Comparison of ENCODE assay signal across 1 cellular context in the genomic region with DNA sequence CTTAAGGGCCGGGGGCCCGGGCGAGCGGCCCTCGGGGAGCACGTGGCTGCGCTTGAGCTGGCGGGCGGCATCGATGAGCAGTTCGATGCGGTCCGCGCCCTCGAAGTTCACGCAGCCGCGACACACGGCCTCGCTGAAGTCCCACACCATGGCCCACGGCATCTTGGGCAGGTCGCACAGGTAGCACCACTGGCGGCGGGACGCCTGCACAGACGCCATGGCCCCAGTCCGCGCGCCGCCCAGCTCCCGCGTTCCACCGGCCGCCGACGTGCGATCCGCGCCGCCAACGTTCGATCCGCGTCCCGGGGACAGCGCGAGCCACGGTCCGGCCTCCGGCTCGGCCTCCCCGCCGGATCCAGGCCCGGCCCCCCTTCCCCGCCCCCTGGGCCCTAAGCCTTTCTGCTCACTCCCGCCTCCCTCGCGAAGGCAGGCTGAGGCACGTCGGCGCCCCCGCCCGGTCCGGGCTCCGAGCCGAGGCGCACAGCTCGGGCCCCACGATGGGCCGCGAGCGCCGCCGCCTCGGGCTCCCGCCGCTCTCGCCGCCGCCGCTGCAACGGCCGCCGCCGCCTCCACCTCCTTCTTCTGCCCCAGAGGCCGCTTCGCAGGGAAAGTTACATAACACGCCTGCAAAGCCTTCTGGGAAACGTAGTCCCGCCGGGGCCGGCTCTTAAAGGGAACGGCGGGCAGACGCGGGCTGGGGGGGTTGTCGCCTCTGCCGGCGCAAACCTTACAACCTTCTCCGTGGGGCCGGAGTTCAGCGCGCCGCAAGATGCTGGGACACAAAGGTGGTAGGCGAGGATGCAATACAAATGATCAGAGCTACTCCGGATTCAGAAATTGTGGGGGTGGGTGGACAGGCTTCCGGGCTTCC.
TF ChIP-seq lines count a peak whose summit lies in the region.

A gene with protein sequence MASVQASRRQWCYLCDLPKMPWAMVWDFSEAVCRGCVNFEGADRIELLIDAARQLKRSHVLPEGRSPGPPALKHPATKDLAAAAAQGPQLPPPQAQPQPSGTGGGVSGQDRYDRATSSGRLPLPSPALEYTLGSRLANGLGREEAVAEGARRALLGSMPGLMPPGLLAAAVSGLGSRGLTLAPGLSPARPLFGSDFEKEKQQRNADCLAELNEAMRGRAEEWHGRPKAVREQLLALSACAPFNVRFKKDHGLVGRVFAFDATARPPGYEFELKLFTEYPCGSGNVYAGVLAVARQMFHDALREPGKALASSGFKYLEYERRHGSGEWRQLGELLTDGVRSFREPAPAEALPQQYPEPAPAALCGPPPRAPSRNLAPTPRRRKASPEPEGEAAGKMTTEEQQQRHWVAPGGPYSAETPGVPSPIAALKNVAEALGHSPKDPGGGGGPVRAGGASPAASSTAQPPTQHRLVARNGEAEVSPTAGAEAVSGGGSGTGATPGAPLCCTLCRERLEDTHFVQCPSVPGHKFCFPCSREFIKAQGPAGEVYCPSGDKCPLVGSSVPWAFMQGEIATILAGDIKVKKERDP (minus strand): TSS at position 586 of the 871 bp plus-strand sequence. CDS start 367 bp downstream, at position 219.

TF ChIP-seq in K562, 482 proteins besides CTCF, POLR2A, EP300 and RAD21 (continued from another document and continues in another):
- TF ChIP-seq, protein P1, sequence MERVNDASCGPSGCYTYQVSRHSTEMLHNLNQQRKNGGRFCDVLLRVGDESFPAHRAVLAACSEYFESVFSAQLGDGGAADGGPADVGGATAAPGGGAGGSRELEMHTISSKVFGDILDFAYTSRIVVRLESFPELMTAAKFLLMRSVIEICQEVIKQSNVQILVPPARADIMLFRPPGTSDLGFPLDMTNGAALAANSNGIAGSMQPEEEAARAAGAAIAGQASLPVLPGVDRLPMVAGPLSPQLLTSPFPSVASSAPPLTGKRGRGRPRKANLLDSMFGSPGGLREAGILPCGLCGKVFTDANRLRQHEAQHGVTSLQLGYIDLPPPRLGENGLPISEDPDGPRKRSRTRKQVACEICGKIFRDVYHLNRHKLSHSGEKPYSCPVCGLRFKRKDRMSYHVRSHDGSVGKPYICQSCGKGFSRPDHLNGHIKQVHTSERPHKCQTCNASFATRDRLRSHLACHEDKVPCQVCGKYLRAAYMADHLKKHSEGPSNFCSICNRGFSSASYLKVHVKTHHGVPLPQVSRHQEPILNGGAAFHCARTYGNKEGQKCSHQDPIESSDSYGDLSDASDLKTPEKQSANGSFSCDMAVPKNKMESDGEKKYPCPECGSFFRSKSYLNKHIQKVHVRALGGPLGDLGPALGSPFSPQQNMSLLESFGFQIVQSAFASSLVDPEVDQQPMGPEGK (CRISPR knock-in tag; IDR thresholded peaks at IDR 0.05; ENCODE audit: borderline replicate concordance): no peak
- peak; percentile 60 to 61; a peak in 3 of 4 replicates for TF ChIP-seq NRF1 (conservative IDR thresholded peaks at IDR 0.05 in 1 of 2, IDR thresholded peaks at IDR 0.05 in 1 of 2)
- no peak for TF ChIP-seq NELFE (IDR thresholded peaks at IDR 0.05; ENCODE audit: insufficient read depth, insufficient read length)
- TF ChIP-seq HMGN3 (IDR thresholded peaks at IDR 0.05; ENCODE audit: borderline replicate concordance, extremely low read depth, insufficient read length, low read depth, low read length): peak; percentile 58
- no peak for TF ChIP-seq SIRT6 (IDR thresholded peaks at IDR 0.05; ENCODE audit: low read depth, low read length)
- no peak for TF ChIP-seq BCOR (IDR thresholded peaks at IDR 0.05)
- TF ChIP-seq ESRRA (IDR thresholded peaks at IDR 0.05; ENCODE audit: borderline replicate concordance, low read depth): no peak
- TF ChIP-seq, protein P2, sequence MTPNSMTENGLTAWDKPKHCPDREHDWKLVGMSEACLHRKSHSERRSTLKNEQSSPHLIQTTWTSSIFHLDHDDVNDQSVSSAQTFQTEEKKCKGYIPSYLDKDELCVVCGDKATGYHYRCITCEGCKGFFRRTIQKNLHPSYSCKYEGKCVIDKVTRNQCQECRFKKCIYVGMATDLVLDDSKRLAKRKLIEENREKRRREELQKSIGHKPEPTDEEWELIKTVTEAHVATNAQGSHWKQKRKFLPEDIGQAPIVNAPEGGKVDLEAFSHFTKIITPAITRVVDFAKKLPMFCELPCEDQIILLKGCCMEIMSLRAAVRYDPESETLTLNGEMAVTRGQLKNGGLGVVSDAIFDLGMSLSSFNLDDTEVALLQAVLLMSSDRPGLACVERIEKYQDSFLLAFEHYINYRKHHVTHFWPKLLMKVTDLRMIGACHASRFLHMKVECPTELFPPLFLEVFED (CRISPR knock-in tag; conservative IDR thresholded peaks at IDR 0.05): no peak
- TF ChIP-seq CHCHD3 (CRISPR knock-in tag; IDR thresholded peaks at IDR 0.05): no peak
- TF ChIP-seq ZNF584 (CRISPR knock-in tag; IDR thresholded peaks at IDR 0.05; ENCODE audit: low read depth): no peak
- no peak for TF ChIP-seq DDX20 (tag; IDR thresholded peaks at IDR 0.05; ENCODE audit: low read depth)
- TF ChIP-seq MAZ (CRISPR knock-in tag; conservative IDR thresholded peaks at IDR 0.05 in 1 of 2, IDR thresholded peaks at IDR 0.05 in 1 of 2): peak in 1 of 2 experiments; percentile 42; a peak in 2 of 4 replicates
- TF ChIP-seq PHF20 (IDR thresholded peaks at IDR 0.05; ENCODE audit: partially characterized antibody): peak; percentile 14
- TF ChIP-seq LCOR (CRISPR knock-in tag; IDR thresholded peaks at IDR 0.05): no peak
- no peak for TF ChIP-seq PYGO2 (tag; IDR thresholded peaks at IDR 0.05)
- TF ChIP-seq ARID1B (IDR thresholded peaks at IDR 0.05): no peak
- TF ChIP-seq, protein P3, sequence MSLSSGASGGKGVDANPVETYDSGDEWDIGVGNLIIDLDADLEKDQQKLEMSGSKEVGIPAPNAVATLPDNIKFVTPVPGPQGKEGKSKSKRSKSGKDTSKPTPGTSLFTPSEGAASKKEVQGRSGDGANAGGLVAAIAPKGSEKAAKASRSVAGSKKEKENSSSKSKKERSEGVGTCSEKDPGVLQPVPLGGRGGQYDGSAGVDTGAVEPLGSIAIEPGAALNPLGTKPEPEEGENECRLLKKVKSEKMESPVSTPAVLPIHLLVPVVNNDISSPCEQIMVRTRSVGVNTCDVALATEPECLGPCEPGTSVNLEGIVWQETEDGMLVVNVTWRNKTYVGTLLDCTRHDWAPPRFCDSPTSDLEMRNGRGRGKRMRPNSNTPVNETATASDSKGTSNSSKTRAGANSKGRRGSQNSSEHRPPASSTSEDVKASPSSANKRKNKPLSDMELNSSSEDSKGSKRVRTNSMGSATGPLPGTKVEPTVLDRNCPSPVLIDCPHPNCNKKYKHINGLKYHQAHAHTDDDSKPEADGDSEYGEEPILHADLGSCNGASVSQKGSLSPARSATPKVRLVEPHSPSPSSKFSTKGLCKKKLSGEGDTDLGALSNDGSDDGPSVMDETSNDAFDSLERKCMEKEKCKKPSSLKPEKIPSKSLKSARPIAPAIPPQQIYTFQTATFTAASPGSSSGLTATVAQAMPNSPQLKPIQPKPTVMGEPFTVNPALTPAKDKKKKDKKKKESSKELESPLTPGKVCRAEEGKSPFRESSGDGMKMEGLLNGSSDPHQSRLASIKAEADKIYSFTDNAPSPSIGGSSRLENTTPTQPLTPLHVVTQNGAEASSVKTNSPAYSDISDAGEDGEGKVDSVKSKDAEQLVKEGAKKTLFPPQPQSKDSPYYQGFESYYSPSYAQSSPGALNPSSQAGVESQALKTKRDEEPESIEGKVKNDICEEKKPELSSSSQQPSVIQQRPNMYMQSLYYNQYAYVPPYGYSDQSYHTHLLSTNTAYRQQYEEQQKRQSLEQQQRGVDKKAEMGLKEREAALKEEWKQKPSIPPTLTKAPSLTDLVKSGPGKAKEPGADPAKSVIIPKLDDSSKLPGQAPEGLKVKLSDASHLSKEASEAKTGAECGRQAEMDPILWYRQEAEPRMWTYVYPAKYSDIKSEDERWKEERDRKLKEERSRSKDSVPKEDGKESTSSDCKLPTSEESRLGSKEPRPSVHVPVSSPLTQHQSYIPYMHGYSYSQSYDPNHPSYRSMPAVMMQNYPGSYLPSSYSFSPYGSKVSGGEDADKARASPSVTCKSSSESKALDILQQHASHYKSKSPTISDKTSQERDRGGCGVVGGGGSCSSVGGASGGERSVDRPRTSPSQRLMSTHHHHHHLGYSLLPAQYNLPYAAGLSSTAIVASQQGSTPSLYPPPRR (CRISPR knock-in tag; IDR thresholded peaks at IDR 0.05; ENCODE audit: borderline replicate concordance): no peak
- TF ChIP-seq ZNF589 (CRISPR knock-in tag; IDR thresholded peaks at IDR 0.05; ENCODE audit: low read depth): no peak
- TF ChIP-seq C11orf30 (IDR thresholded peaks at IDR 0.05; ENCODE audit: low read depth): no peak
- no peak for TF ChIP-seq ZNF785 (CRISPR knock-in tag; IDR thresholded peaks at IDR 0.05)
- TF ChIP-seq NFIX (CRISPR knock-in tag; IDR thresholded peaks at IDR 0.05; ENCODE audit: low read depth): no peak
- TF ChIP-seq, protein P4, sequence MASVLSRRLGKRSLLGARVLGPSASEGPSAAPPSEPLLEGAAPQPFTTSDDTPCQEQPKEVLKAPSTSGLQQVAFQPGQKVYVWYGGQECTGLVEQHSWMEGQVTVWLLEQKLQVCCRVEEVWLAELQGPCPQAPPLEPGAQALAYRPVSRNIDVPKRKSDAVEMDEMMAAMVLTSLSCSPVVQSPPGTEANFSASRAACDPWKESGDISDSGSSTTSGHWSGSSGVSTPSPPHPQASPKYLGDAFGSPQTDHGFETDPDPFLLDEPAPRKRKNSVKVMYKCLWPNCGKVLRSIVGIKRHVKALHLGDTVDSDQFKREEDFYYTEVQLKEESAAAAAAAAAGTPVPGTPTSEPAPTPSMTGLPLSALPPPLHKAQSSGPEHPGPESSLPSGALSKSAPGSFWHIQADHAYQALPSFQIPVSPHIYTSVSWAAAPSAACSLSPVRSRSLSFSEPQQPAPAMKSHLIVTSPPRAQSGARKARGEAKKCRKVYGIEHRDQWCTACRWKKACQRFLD (CRISPR knock-in tag; IDR thresholded peaks at IDR 0.05): peak; percentile 44; the same call in 1 of the 2 replicates
- 0 out of 3 replicates have a peak, but pooled peaks of 1 of the 2 experiments have one; percentile 7 for TF ChIP-seq CBX3 (IDR thresholded peaks at IDR 0.05; ENCODE audit: borderline replicate concordance in 1 of 2, low read length in 2 of 2)
- no peak for TF ChIP-seq ZC3H4 (CRISPR knock-in tag; IDR thresholded peaks at IDR 0.05; ENCODE audit: borderline replicate concordance)
- TF ChIP-seq ZNF408 (CRISPR knock-in tag; IDR thresholded peaks at IDR 0.05; ENCODE audit: low read depth): no peak
- peak; percentile 73 for TF ChIP-seq CCNT2 (IDR thresholded peaks at IDR 0.05; ENCODE audit: borderline replicate concordance, extremely low read depth, insufficient read length, low read depth, low read length)
- TF ChIP-seq, protein P5, sequence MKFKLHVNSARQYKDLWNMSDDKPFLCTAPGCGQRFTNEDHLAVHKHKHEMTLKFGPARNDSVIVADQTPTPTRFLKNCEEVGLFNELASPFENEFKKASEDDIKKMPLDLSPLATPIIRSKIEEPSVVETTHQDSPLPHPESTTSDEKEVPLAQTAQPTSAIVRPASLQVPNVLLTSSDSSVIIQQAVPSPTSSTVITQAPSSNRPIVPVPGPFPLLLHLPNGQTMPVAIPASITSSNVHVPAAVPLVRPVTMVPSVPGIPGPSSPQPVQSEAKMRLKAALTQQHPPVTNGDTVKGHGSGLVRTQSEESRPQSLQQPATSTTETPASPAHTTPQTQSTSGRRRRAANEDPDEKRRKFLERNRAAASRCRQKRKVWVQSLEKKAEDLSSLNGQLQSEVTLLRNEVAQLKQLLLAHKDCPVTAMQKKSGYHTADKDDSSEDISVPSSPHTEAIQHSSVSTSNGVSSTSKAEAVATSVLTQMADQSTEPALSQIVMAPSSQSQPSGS (CRISPR knock-in tag; IDR thresholded peaks at IDR 0.05): no peak
- TF ChIP-seq MIER1 (IDR thresholded peaks at IDR 0.05; ENCODE audit: low read depth): no peak
- TF ChIP-seq RHOXF2B (CRISPR knock-in tag; conservative IDR thresholded peaks at IDR 0.05): no peak
- peak; percentile 85 for TF ChIP-seq MBD2 (IDR thresholded peaks at IDR 0.05; ENCODE audit: borderline replicate concordance, low read depth)
- TF ChIP-seq KLF10 (CRISPR knock-in tag; IDR thresholded peaks at IDR 0.05): no peak
- no peak for TF ChIP-seq EZH2 (IDR thresholded peaks at IDR 0.05; ENCODE audit: borderline replicate concordance, low read depth, low read length)
- no peak for TF ChIP-seq RBM15 (IDR thresholded peaks at IDR 0.05; ENCODE audit: insufficient read depth, low read length)
- TF ChIP-seq SRSF9 (IDR thresholded peaks at IDR 0.05; ENCODE audit: borderline replicate concordance, low read depth, low read length): no peak
- no peak for TF ChIP-seq POLR3A (IDR thresholded peaks at IDR 0.05; ENCODE audit: borderline replicate concordance, extremely low read depth, insufficient read depth, insufficient read length)
- TF ChIP-seq, protein P6, sequence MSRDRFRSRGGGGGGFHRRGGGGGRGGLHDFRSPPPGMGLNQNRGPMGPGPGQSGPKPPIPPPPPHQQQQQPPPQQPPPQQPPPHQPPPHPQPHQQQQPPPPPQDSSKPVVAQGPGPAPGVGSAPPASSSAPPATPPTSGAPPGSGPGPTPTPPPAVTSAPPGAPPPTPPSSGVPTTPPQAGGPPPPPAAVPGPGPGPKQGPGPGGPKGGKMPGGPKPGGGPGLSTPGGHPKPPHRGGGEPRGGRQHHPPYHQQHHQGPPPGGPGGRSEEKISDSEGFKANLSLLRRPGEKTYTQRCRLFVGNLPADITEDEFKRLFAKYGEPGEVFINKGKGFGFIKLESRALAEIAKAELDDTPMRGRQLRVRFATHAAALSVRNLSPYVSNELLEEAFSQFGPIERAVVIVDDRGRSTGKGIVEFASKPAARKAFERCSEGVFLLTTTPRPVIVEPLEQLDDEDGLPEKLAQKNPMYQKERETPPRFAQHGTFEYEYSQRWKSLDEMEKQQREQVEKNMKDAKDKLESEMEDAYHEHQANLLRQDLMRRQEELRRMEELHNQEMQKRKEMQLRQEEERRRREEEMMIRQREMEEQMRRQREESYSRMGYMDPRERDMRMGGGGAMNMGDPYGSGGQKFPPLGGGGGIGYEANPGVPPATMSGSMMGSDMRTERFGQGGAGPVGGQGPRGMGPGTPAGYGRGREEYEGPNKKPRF (IDR thresholded peaks at IDR 0.05; ENCODE audit: low read depth, low read length): no peak
- peak; percentile 83 for TF ChIP-seq ZFX (CRISPR knock-in tag; IDR thresholded peaks at IDR 0.05)
- TF ChIP-seq TEAD4 (IDR thresholded peaks at IDR 0.05; ENCODE audit: low read length): no peak
- no peak for TF ChIP-seq TEAD4 (CRISPR knock-in tag; IDR thresholded peaks at IDR 0.05; ENCODE audit: borderline replicate concordance)
- TF ChIP-seq, protein P7, sequence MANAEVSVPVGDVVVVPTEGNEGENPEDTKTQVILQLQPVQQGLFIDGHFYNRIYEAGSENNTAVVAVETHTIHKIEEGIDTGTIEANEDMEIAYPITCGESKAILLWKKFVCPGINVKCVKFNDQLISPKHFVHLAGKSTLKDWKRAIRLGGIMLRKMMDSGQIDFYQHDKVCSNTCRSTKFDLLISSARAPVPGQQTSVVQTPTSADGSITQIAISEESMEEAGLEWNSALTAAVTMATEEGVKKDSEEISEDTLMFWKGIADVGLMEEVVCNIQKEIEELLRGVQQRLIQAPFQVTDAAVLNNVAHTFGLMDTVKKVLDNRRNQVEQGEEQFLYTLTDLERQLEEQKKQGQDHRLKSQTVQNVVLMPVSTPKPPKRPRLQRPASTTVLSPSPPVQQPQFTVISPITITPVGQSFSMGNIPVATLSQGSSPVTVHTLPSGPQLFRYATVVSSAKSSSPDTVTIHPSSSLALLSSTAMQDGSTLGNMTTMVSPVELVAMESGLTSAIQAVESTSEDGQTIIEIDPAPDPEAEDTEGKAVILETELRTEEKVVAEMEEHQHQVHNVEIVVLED (CRISPR knock-in tag; IDR thresholded peaks at IDR 0.05): peak; percentile 27; the same call in 1 of the 2 replicates
- no peak for TF ChIP-seq KAT2B (IDR thresholded peaks at IDR 0.05; ENCODE audit: low read depth, low read length)
- no peak for TF ChIP-seq CREB1 (IDR thresholded peaks at IDR 0.05)
- TF ChIP-seq CREB1 (CRISPR knock-in tag; IDR thresholded peaks at IDR 0.05): 0 out of 2 replicates have a peak, but pooled peaks have one; percentile 38
